ENCODE assay signal across 15 cellular contexts in the genomic region with DNA sequence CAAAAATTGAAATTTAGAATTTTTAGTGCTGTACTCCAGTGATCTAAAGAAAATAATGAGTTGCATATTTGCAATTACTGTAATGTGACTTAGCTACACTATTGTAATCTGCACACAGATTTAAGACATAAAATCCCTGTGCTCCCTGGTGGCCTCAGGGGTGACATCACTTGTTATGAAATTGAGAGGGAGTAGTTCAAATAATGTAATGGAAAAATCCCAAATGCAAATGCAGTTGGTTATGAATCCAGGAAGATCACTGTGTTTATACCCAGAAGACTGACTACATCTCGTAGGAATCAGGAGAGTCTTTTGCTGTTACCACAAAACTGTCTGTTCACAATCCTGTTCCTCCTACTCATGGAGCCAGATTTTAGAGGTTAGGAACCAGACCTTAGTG.
DNase-seq lines count a peak whose midpoint lies in the region; ATAC-seq and TF ChIP-seq lines count a peak whose summit lies in the region.
"Had no signal": no experiment of that assay in that cellular context is flagged by ENCODE, and none has a peak within 500 bp of the region (broad histone marks: within the 10 kb centered on the region; RNA-seq: fewer than 3 reads in every experiment).

No MANE protein-coding gene starts in this region.

- WGBS in body of pancreas, 2 donors, result 48 to 80% methylated on average over 1 of the region's 1 CpG

- no peak overlapping the region for H3K4me3 ChIP-seq in body of pancreas
- no peak overlapping the region for H3K4me3 ChIP-seq in thoracic aorta
- H3K4me3 ChIP-seq: GM12878 had no signal

- TF ChIP-seq CTCF in body of pancreas (IDR thresholded peaks at IDR 0.05) (no peak), thoracic aorta (IDR thresholded peaks at IDR 0.05) (no peak)
- no peak for TF ChIP-seq CTCF in CD4-positive, alpha-beta T cell (IDR thresholded peaks at IDR 0.05)

- intact Hi-C loops in body of pancreas (cut with DNase I), result no loop called here
- intact Hi-C loops in CD4-positive, alpha-beta T cell (cut with DNase I, micrococcal nuclease), result no loop called here

- no peak for TF ChIP-seq POLR2A in body of pancreas (IDR thresholded peaks at IDR 0.05)

- CTCF ChIA-PET in CD4-positive, alpha-beta T cell (lab: Charles Lee), result no interaction called here

- H3K36me3 ChIP-seq in body of pancreas (replicated peaks in 1 of 2; ENCODE audit: insufficient read depth in 1 of 2, low read depth in 2 of 2) (no peaks in the 10 kb centered on the region), thoracic aorta (no peaks in the 10 kb centered on the region)

- no peaks in the 10 kb centered on the region for H3K27me3 ChIP-seq in body of pancreas
- no peaks in the 10 kb centered on the region for H3K27me3 ChIP-seq in thoracic aorta (replicated peaks; ENCODE audit: insufficient read depth)
- H3K27me3 ChIP-seq in CD4-positive, alpha-beta T cell (ENCODE audit: control insufficient read depth, insufficient read depth, low read length), result peaks cover 5% of the 10 kb centered on the region

- H3K4me1 Mint-ChIP-seq in CD4-positive, alpha-beta T cell (ENCODE audit: low read depth), result no peaks in the 10 kb centered on the region
- H3K4me1 Mint-ChIP-seq: activated naive CD8-positive, alpha-beta T cell treated with anti-CD3 and anti-CD28 coated beads, Interleukin-2, amount 50 U/mL, for 24 hours; naive B cell had no signal

- no peaks in the 10 kb centered on the region for H3K4me1 ChIP-seq in body of pancreas
- peaks cover 0 to 11% of the 10 kb centered on the region in 2 donors for H3K4me1 ChIP-seq in thoracic aorta (ENCODE audit: control insufficient read depth in 1 of 2, low read depth in 2 of 2)

- no peak overlapping the region for H3K27ac Mint-ChIP-seq in CD4-positive, alpha-beta T cell
- H3K27ac Mint-ChIP-seq: activated naive CD8-positive, alpha-beta T cell treated with anti-CD3 and anti-CD28 coated beads, Interleukin-2, amount 50 U/mL, for 24 hours; endodermal cell; naive B cell had no signal

- H3K27ac ChIP-seq in body of pancreas (no peak overlapping the region), thoracic aorta (no peak overlapping the region)
- H3K27ac ChIP-seq in CD4-positive, alpha-beta T cell (ENCODE audit: low read depth, low read length), result no peak overlapping the region
- H3K27ac ChIP-seq: VCaP had no signal

- POLR2A ChIA-PET in CD4-positive, alpha-beta T cell (lab: Charles Lee), result no interaction called here

- no peaks in the 10 kb centered on the region for H3K27me3 Mint-ChIP-seq in CD4-positive, alpha-beta T cell
- H3K27me3 Mint-ChIP-seq: activated naive CD8-positive, alpha-beta T cell treated with anti-CD3 and anti-CD28 coated beads, Interleukin-2, amount 50 U/mL, for 24 hours had no signal

- no peaks in the 10 kb centered on the region for H3K36me3 Mint-ChIP-seq in CD4-positive, alpha-beta T cell (ENCODE audit: low read depth)
- H3K36me3 Mint-ChIP-seq: naive B cell had no signal

- H3K4me3 Mint-ChIP-seq in CD4-positive, alpha-beta T cell, result no peak overlapping the region
- H3K4me3 Mint-ChIP-seq: activated naive CD8-positive, alpha-beta T cell treated with anti-CD3 and anti-CD28 coated beads, Interleukin-2, amount 50 U/mL, for 24 hours; endodermal cell; naive B cell had no signal

- DNase-seq in HCEC 1CT (peak; percentile 68), body of pancreas (peak in 1 of 4 donors; percentile 8), hepatic stellate cell (ENCODE audit: low spot score) (peak; percentile 55), thoracic aorta (ENCODE audit: low spot score) (no peak), CD1c-positive myeloid dendritic cell (ENCODE audit: extremely low spot score) (no peak), NCI-H1092 (lab: John Stamatoyannopoulos, UW) (no peak)
- DNase-seq in stimulated activated CD4-positive, alpha-beta T cell treated with anti-CD3 and anti-CD28 coated beads, Interleukin-4, amount 100 ng/mL, for 24 hours, result no peak
- no peak for DNase-seq in CD4-positive, alpha-beta T cell
- DNase-seq: activated naive CD8-positive, alpha-beta T cell treated with anti-CD3 and anti-CD28 coated beads, Interleukin-2, amount 50 U/mL, for 24 hours; endodermal cell; naive B cell; NCI-H510A treated with DMSO at 0.1 percent for 48 hours; stimulated activated CD8-positive, alpha-beta memory T cell treated with anti-CD3 and anti-CD28 coated beads, Interleukin-4, amount 100 ng/mL, for 48 hours had no signal

- ATAC-seq in body of pancreas, result peak; percentile 38
- peak; percentile 67 for ATAC-seq in thoracic aorta (ENCODE audit: insufficient number of reproducible peaks, low FRiP score, low read depth)
- ATAC-seq in CD4-positive, alpha-beta T cell (ENCODE audit: poor library complexity), result no peak
- ATAC-seq: activated naive CD8-positive, alpha-beta T cell treated with anti-CD3 and anti-CD28 coated beads, Interleukin-2, amount 50 U/mL, for 24 hours; GM12878 had no signal

- H3K9me3 Mint-ChIP-seq in CD4-positive, alpha-beta T cell, result no peaks in the 10 kb centered on the region
- H3K9me3 Mint-ChIP-seq: activated naive CD8-positive, alpha-beta T cell treated with anti-CD3 and anti-CD28 coated beads, Interleukin-2, amount 50 U/mL, for 24 hours had no signal

- H3K9me3 ChIP-seq in body of pancreas, result no peaks in the 10 kb centered on the region
- H3K9me3 ChIP-seq in thoracic aorta, result no peaks in the 10 kb centered on the region
- H3K9me3 ChIP-seq in CD4-positive, alpha-beta T cell (ENCODE audit: control insufficient read depth, low read length), result no peaks in the 10 kb centered on the region

Comparison
In these comparisons a context has a peak if more than half of its experiments do, and no peak if none do; other contexts are left out.
1. DNase-seq: peak in HCEC 1CT (single experiment) and hepatic stellate cell (single experiment); none in thoracic aorta (single experiment), CD1c-positive myeloid dendritic cell (single experiment), NCI-H1092 (single experiment), stimulated activated CD4-positive, alpha-beta T cell treated with anti-CD3 and anti-CD28 coated beads, Interleukin-4, amount 100 ng/mL, for 24 hours (single experiment) and CD4-positive, alpha-beta T cell (0 of 10).